In genomic region chr12:46167412-46167811, GRCh38 we compare ENCODE assay signal across 22 cellular contexts.
"Had no signal": no experiment of that assay in that cellular context is flagged by ENCODE, and none has a peak within 500 bp of the region (broad histone marks: within the 10 kb centered on the region; RNA-seq: fewer than 3 reads in every experiment).

No MANE protein-coding gene starts in this region.

- H3K4me3 ChIP-seq: MG63, SJCRH30 had no signal

- DNase-seq: Karpas-422, MG63, NCI-H1092, NCI-H1105 treated with DMSO at 0.1 percent for 48 hours, NCI-H1417 treated with DMSO at 0.1 percent for 48 hours, NCI-H146, NCI-H1694 treated with DMSO at 0.1 percent for 48 hours, NCI-H1930, NCI-H2081, NCI-H2107, NCI-H2227 treated with DMSO at 0.1 percent for 48 hours, NCI-H446, NCI-H510A, NCI-H524 treated with DMSO at 0.1 percent for 48 hours, NCI-H69, NCI-H774, PC-3, SHP77, SJCRH30 had no signal

- H3K27ac ChIP-seq: RWPE1, SJCRH30 had no signal

- ATAC-seq: Panc1, PC-3, SK-N-SH treated with all-trans-retinoic acid at 6 μM for 48 hours had no signal

- H3K27me3 ChIP-seq: MG63, SJCRH30 had no signal

- H3K36me3 ChIP-seq: MG63, SJCRH30 had no signal
